17 cellular contexts compared by ENCODE assay signal in the genomic region with DNA sequence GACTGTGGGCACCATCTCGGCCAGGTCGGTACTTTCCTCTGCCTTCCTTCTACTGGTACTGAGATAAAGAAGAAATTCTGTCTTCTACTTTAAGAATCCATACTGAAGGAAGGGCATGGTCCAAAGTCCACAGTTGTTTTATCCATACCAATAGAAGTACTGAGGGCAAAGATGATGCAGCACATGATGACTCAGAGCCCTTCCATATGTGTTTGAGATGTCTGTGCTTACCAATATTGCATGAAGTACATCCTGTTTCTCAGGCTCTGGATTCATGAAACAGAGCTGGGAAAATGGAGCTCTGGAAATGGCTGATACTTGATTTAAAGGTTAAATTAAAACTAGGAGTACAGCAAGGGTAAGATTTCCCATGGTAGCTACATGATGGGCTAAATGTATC.
DNase-seq lines count a peak whose midpoint lies in the region; ATAC-seq, FAIRE-seq and TF ChIP-seq lines count a peak whose summit lies in the region.
"Had no signal": no experiment of that assay in that cellular context is flagged by ENCODE, and none has a peak within 500 bp of the region (broad histone marks: within the 10 kb centered on the region; RNA-seq: fewer than 3 reads in every experiment).

No MANE protein-coding gene starts in this region.

- no peak for ATAC-seq in left cardiac atrium
- ATAC-seq: CD8-positive, alpha-beta T cell had no signal

- DNase-seq in HT1080 (ENCODE audit: low read depth): peak; percentile 5
- DNase-seq in epithelial cell of prostate (ENCODE audit: low read depth, low spot score): no peak
- DNase-seq in small intestine: peak; percentile 15
- DNase-seq in stomach: no peak
- no peak for DNase-seq in left cardiac atrium
- no peak for DNase-seq in NCI-H1048 (lab: John Stamatoyannopoulos, UW)
- DNase-seq: 8988T; CD8-positive, alpha-beta T cell; COR-L47; DMS153; DMS79 treated with DMSO at 0.1 percent for 48 hours; GF-D8; GOT3; H9; KG1 had no signal

- H3K4me1 ChIP-seq in ACC112 (ENCODE audit: control insufficient read depth, insufficient read depth, low read length, unreplicated experiment) (peaks cover 7% of the 10 kb centered on the region), small intestine (ENCODE audit: control insufficient read depth in 2 of 2, insufficient read depth in 1 of 2, low read depth in 1 of 2, low read length in 1 of 2) (no peaks in the 10 kb centered on the region), stomach (no peaks in the 10 kb centered on the region)

- peak overlapping the region; percentile 45 for H3K27ac ChIP-seq in ACC112 (ENCODE audit: low read depth, low read length)
- peak overlapping the region; percentile 15 for H3K27ac ChIP-seq in epithelial cell of prostate
- H3K27ac ChIP-seq in small intestine (ENCODE audit: low read depth in 1 of 2, low read length in 1 of 2): no peak overlapping the region
- no peak overlapping the region for H3K27ac ChIP-seq in stomach

- H3K9me3 ChIP-seq in small intestine (ENCODE audit: control insufficient read depth, low read depth) (no peaks in the 10 kb centered on the region), stomach (no peaks in the 10 kb centered on the region)

- H3K79me2 ChIP-seq in ACC112 (ENCODE audit: control insufficient read depth, insufficient read depth, low read length, unreplicated experiment): no peaks in the 10 kb centered on the region

- no peak for FAIRE-seq in small intestine (lab: Jason Lieb, UNC)
- FAIRE-seq: D721Med had no signal

- no peak for TF ChIP-seq EP300 in stomach (IDR thresholded peaks at IDR 0.05)

- H2AFZ ChIP-seq in ACC112 (ENCODE audit: low read length, unreplicated experiment): no peak overlapping the region

- no peaks in the 10 kb centered on the region for H3K36me3 ChIP-seq in ACC112 (ENCODE audit: insufficient read depth, low read length)
- no peaks in the 10 kb centered on the region for H3K36me3 ChIP-seq in small intestine (ENCODE audit: control insufficient read depth in 2 of 2, insufficient read depth in 2 of 2, low read length in 2 of 2)
- no peaks in the 10 kb centered on the region for H3K36me3 ChIP-seq in stomach

- intact Hi-C loops in stomach (cut with DNase I; ENCODE audit: low total_unique reads): no loop called here
- intact Hi-C loops in left cardiac atrium (cut with DNase I): no loop called here

- no peak for TF ChIP-seq POLR2A in stomach (IDR thresholded peaks at IDR 0.05)

- H3K4me3 ChIP-seq in ACC112 (ENCODE audit: low read depth, low read length) (no peak overlapping the region), small intestine (ENCODE audit: low read depth in 1 of 2, low read length in 2 of 2) (no peak overlapping the region), stomach (no peak overlapping the region)

- no peaks in the 10 kb centered on the region for H3K27me3 ChIP-seq in ACC112 (ENCODE audit: insufficient read depth, low read length)
- no peaks in the 10 kb centered on the region for H3K27me3 ChIP-seq in small intestine (ENCODE audit: control insufficient read depth in 2 of 2, insufficient read depth in 2 of 2, low read length in 2 of 2)
- no peaks in the 10 kb centered on the region for H3K27me3 ChIP-seq in stomach

- 61 to 96% methylated on average over 2 of the region's 2 CpGs; no CpG with 5 or more reads in 1 of the 3 donors for WGBS in small intestine, 3 donors
- 72 to 93% (median 87%) methylated on average over 2 of the region's 2 CpGs; no CpG with 5 or more reads in 2 of the 5 donors for WGBS in stomach, 5 donors

- no peak for TF ChIP-seq CTCF in stomach (IDR thresholded peaks at IDR 0.05)

Comparison
In these comparisons a context has a peak if more than half of its experiments do, and no peak if none do; other contexts are left out.
1. H3K27ac ChIP-seq: peak in ACC112 (single experiment) and epithelial cell of prostate (single experiment); none in small intestine (0 of 2) and stomach (0 of 5).
2. DNase-seq: peak in HT1080 (single experiment) and small intestine (single experiment); none in epithelial cell of prostate (single experiment), stomach (single experiment), left cardiac atrium (single experiment) and NCI-H1048 (single experiment).